In the genomic region with DNA sequence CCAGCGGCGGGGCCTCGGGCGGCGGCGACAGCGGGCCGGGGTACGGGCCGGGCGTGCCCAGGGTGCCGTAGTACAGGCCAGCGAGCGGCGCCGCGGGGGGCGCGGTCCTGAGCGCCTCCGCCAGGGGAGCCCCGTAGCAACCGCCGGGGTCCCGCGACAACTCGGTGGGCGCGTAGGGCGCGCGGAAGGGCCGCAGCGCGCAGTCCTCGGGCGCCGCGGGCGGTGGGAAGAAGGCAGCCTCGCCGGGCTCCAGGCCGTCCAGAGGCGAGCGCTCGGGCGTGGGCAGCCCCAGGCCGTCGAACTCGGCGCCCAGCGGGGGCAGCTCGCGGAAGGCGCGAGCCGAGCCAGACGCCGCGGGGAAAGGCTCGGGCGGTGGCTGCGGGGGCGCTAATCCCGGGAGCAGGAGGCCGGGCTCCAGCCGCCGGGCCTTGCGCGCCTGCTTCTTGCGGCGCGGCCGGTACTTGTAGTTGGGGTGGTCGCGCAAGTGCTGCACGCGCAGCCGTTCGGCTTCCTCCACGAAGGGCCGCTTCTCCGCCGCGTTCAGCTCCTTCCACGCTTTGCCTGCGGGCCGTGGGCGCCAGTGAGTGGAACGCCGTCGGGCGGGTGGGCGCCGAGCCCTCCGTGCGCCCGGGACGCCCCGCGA, we compare ENCODE assay signal across 1 cellular context.
TF ChIP-seq lines count a peak whose summit lies in the region.

No MANE protein-coding gene starts in this region.

TF ChIP-seq in K562, 482 proteins besides CTCF, POLR2A, EP300 and RAD21 (continues in another document):
- TF ChIP-seq, protein P1, sequence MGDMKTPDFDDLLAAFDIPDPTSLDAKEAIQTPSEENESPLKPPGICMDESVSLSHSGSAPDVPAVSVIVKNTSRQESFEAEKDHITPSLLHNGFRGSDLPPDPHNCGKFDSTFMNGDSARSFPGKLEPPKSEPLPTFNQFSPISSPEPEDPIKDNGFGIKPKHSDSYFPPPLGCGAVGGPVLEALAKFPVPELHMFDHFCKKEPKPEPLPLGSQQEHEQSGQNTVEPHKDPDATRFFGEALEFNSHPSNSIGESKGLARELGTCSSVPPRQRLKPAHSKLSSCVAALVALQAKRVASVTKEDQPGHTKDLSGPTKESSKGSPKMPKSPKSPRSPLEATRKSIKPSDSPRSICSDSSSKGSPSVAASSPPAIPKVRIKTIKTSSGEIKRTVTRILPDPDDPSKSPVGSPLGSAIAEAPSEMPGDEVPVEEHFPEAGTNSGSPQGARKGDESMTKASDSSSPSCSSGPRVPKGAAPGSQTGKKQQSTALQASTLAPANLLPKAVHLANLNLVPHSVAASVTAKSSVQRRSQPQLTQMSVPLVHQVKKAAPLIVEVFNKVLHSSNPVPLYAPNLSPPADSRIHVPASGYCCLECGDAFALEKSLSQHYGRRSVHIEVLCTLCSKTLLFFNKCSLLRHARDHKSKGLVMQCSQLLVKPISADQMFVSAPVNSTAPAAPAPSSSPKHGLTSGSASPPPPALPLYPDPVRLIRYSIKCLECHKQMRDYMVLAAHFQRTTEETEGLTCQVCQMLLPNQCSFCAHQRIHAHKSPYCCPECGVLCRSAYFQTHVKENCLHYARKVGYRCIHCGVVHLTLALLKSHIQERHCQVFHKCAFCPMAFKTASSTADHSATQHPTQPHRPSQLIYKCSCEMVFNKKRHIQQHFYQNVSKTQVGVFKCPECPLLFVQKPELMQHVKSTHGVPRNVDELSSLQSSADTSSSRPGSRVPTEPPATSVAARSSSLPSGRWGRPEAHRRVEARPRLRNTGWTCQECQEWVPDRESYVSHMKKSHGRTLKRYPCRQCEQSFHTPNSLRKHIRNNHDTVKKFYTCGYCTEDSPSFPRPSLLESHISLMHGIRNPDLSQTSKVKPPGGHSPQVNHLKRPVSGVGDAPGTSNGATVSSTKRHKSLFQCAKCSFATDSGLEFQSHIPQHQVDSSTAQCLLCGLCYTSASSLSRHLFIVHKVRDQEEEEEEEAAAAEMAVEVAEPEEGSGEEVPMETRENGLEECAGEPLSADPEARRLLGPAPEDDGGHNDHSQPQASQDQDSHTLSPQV (IDR thresholded peaks at IDR 0.05), result peak; percentile 29; the same call in 1 of the 2 replicates
- TF ChIP-seq FIP1L1 (IDR thresholded peaks at IDR 0.05; ENCODE audit: low read depth, low read length, poor library complexity, severe bottlenecking), result peak; percentile 58
- TF ChIP-seq SMARCA5 (IDR thresholded peaks at IDR 0.05), result no peak
- peak; percentile 87 for TF ChIP-seq CHD1 (IDR thresholded peaks at IDR 0.05; ENCODE audit: low read length)
- no peak for TF ChIP-seq SIRT6 (IDR thresholded peaks at IDR 0.05; ENCODE audit: low read depth, low read length)
- TF ChIP-seq PPARD (CRISPR knock-in tag; IDR thresholded peaks at IDR 0.05), result no peak
- no peak for TF ChIP-seq CREM (IDR thresholded peaks at IDR 0.05; ENCODE audit: low read depth)
- TF ChIP-seq, protein P2, sequence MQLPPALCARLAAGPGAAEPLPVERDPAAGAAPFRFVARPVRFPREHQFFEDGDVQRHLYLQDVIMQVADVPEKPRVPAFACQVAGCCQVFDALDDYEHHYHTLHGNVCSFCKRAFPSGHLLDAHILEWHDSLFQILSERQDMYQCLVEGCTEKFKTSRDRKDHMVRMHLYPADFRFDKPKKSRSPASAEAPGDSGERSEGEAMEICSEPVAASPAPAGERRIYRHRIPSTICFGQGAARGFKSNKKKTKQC (CRISPR knock-in tag; IDR thresholded peaks at IDR 0.05), result no peak
- TF ChIP-seq ZNF507 (tag; conservative IDR thresholded peaks at IDR 0.05), result no peak
- no peak for TF ChIP-seq SRSF3 (IDR thresholded peaks at IDR 0.05; ENCODE audit: insufficient read depth, low read length)
- TF ChIP-seq YY1 (IDR thresholded peaks at IDR 0.05; ENCODE audit: borderline replicate concordance in 1 of 3, control insufficient read depth in 1 of 3, extremely low read depth in 1 of 3, insufficient read depth in 3 of 3, insufficient read length in 1 of 3, insufficient replicate concordance in 2 of 3, low read depth in 1 of 3, low read length in 2 of 3), result peak in 1 of 3 experiments; percentile 30
- TF ChIP-seq RBFOX2 (IDR thresholded peaks at IDR 0.05; ENCODE audit: low read depth, low read length), result peak; percentile 59
- TF ChIP-seq, protein P3, sequence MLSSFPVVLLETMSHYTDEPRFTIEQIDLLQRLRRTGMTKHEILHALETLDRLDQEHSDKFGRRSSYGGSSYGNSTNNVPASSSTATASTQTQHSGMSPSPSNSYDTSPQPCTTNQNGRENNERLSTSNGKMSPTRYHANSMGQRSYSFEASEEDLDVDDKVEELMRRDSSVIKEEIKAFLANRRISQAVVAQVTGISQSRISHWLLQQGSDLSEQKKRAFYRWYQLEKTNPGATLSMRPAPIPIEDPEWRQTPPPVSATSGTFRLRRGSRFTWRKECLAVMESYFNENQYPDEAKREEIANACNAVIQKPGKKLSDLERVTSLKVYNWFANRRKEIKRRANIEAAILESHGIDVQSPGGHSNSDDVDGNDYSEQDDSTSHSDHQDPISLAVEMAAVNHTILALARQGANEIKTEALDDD (IDR thresholded peaks at IDR 0.05), result no peak
- no peak for TF ChIP-seq ZNF699 (CRISPR knock-in tag; IDR thresholded peaks at IDR 0.05; ENCODE audit: insufficient replicate concordance)
- TF ChIP-seq, protein P4, sequence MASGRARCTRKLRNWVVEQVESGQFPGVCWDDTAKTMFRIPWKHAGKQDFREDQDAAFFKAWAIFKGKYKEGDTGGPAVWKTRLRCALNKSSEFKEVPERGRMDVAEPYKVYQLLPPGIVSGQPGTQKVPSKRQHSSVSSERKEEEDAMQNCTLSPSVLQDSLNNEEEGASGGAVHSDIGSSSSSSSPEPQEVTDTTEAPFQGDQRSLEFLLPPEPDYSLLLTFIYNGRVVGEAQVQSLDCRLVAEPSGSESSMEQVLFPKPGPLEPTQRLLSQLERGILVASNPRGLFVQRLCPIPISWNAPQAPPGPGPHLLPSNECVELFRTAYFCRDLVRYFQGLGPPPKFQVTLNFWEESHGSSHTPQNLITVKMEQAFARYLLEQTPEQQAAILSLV (tag; IDR thresholded peaks at IDR 0.05), result no peak
- no peak for TF ChIP-seq SLC30A9 (CRISPR knock-in tag; IDR thresholded peaks at IDR 0.05)
- no peak for TF ChIP-seq ZSCAN29 (IDR thresholded peaks at IDR 0.05)
- TF ChIP-seq, protein P5, sequence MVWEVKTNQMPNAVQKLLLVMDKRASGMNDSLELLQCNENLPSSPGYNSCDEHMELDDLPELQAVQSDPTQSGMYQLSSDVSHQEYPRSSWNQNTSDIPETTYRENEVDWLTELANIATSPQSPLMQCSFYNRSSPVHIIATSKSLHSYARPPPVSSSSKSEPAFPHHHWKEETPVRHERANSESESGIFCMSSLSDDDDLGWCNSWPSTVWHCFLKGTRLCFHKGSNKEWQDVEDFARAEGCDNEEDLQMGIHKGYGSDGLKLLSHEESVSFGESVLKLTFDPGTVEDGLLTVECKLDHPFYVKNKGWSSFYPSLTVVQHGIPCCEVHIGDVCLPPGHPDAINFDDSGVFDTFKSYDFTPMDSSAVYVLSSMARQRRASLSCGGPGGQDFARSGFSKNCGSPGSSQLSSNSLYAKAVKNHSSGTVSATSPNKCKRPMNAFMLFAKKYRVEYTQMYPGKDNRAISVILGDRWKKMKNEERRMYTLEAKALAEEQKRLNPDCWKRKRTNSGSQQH (CRISPR knock-in tag; IDR thresholded peaks at IDR 0.05), result no peak
- no peak for TF ChIP-seq ZFPM2 (CRISPR knock-in tag; IDR thresholded peaks at IDR 0.05)
- TF ChIP-seq, protein P6, sequence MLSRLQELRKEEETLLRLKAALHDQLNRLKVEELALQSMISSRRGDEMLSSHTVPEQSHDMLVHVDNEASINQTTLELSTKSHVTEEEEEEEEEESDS (CRISPR knock-in tag; IDR thresholded peaks at IDR 0.05), result no peak
- TF ChIP-seq SAFB (IDR thresholded peaks at IDR 0.05; ENCODE audit: borderline replicate concordance, low read depth, low read length), result peak; percentile 57; the same call in 1 of the 2 replicates
- TF ChIP-seq NELFE (IDR thresholded peaks at IDR 0.05; ENCODE audit: insufficient read depth, insufficient read length), result no peak
- no peak for TF ChIP-seq DNMT1 (IDR thresholded peaks at IDR 0.05)
- no peak for TF ChIP-seq NR4A1 (CRISPR knock-in tag; IDR thresholded peaks at IDR 0.05)
- TF ChIP-seq NR4A1 (tag; IDR thresholded peaks at IDR 0.05), result no peak
- TF ChIP-seq, protein P7, sequence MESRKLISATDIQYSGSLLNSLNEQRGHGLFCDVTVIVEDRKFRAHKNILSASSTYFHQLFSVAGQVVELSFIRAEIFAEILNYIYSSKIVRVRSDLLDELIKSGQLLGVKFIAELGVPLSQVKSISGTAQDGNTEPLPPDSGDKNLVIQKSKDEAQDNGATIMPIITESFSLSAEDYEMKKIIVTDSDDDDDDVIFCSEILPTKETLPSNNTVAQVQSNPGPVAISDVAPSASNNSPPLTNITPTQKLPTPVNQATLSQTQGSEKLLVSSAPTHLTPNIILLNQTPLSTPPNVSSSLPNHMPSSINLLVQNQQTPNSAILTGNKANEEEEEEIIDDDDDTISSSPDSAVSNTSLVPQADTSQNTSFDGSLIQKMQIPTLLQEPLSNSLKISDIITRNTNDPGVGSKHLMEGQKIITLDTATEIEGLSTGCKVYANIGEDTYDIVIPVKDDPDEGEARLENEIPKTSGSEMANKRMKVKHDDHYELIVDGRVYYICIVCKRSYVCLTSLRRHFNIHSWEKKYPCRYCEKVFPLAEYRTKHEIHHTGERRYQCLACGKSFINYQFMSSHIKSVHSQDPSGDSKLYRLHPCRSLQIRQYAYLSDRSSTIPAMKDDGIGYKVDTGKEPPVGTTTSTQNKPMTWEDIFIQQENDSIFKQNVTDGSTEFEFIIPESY (CRISPR knock-in tag; IDR thresholded peaks at IDR 0.05), result peak; percentile 94
- peak; percentile 41 for TF ChIP-seq EGR1 (conservative IDR thresholded peaks at IDR 0.05)
- TF ChIP-seq, protein P8, sequence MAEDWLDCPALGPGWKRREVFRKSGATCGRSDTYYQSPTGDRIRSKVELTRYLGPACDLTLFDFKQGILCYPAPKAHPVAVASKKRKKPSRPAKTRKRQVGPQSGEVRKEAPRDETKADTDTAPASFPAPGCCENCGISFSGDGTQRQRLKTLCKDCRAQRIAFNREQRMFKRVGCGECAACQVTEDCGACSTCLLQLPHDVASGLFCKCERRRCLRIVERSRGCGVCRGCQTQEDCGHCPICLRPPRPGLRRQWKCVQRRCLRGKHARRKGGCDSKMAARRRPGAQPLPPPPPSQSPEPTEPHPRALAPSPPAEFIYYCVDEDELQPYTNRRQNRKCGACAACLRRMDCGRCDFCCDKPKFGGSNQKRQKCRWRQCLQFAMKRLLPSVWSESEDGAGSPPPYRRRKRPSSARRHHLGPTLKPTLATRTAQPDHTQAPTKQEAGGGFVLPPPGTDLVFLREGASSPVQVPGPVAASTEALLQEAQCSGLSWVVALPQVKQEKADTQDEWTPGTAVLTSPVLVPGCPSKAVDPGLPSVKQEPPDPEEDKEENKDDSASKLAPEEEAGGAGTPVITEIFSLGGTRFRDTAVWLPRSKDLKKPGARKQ (CRISPR knock-in tag; IDR thresholded peaks at IDR 0.05), result peak; percentile 75; the same call in 1 of the 2 replicates
- TF ChIP-seq ZNF316 (IDR thresholded peaks at IDR 0.05), result no peak
- TF ChIP-seq MED1 (CRISPR knock-in tag; IDR thresholded peaks at IDR 0.05; ENCODE audit: borderline replicate concordance), result no peak
- TF ChIP-seq YBX1 (IDR thresholded peaks at IDR 0.05), result no peak
- TF ChIP-seq CCNT2 (IDR thresholded peaks at IDR 0.05; ENCODE audit: borderline replicate concordance, extremely low read depth, insufficient read length, low read depth, low read length), result peak; percentile 41
- no peak for TF ChIP-seq BCL6 (CRISPR knock-in tag; IDR thresholded peaks at IDR 0.05)
- no peak for TF ChIP-seq NR2C2 (CRISPR knock-in tag; IDR thresholded peaks at IDR 0.05)
- no peak for TF ChIP-seq NR2C2 (tag; IDR thresholded peaks at IDR 0.05)
- TF ChIP-seq BHLHE40 (IDR thresholded peaks at IDR 0.05; ENCODE audit: low read length), result no peak
- TF ChIP-seq ZFX (CRISPR knock-in tag; IDR thresholded peaks at IDR 0.05), result peak; percentile 45; the same call in 1 of the 2 replicates
- TF ChIP-seq, protein P9, sequence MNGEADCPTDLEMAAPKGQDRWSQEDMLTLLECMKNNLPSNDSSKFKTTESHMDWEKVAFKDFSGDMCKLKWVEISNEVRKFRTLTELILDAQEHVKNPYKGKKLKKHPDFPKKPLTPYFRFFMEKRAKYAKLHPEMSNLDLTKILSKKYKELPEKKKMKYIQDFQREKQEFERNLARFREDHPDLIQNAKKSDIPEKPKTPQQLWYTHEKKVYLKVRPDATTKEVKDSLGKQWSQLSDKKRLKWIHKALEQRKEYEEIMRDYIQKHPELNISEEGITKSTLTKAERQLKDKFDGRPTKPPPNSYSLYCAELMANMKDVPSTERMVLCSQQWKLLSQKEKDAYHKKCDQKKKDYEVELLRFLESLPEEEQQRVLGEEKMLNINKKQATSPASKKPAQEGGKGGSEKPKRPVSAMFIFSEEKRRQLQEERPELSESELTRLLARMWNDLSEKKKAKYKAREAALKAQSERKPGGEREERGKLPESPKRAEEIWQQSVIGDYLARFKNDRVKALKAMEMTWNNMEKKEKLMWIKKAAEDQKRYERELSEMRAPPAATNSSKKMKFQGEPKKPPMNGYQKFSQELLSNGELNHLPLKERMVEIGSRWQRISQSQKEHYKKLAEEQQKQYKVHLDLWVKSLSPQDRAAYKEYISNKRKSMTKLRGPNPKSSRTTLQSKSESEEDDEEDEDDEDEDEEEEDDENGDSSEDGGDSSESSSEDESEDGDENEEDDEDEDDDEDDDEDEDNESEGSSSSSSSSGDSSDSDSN (IDR thresholded peaks at IDR 0.05; ENCODE audit: borderline replicate concordance in 1 of 2, low read depth in 2 of 2, low read length in 2 of 2), result peak; percentile 41 to 52; a peak in 2 of 4 replicates
- peak; percentile 36; the same call in 1 of the 2 replicates for TF ChIP-seq GATAD2B (IDR thresholded peaks at IDR 0.05; ENCODE audit: borderline replicate concordance)
- peak; percentile 3 for TF ChIP-seq HMGN3 (IDR thresholded peaks at IDR 0.05; ENCODE audit: borderline replicate concordance, extremely low read depth, insufficient read length, low read depth, low read length)
- TF ChIP-seq, protein P10, sequence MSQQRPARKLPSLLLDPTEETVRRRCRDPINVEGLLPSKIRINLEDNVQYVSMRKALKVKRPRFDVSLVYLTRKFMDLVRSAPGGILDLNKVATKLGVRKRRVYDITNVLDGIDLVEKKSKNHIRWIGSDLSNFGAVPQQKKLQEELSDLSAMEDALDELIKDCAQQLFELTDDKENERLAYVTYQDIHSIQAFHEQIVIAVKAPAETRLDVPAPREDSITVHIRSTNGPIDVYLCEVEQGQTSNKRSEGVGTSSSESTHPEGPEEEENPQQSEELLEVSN (IDR thresholded peaks at IDR 0.05; ENCODE audit: borderline replicate concordance in 1 of 2, extremely low read depth in 1 of 2, insufficient read depth in 1 of 2, insufficient read length in 1 of 2, low read depth in 1 of 2, low read length in 1 of 2, poor library complexity in 1 of 2, severe bottlenecking in 1 of 2), result peak in 1 of 2 experiments; percentile 78
- TF ChIP-seq ZBTB7A (IDR thresholded peaks at IDR 0.05; ENCODE audit: borderline replicate concordance, control insufficient read depth, low read depth, low read length), result peak; percentile 44; the same call in 1 of the 2 replicates
